In genomic region chr1:36087233-36088123, GRCh38 we compare ENCODE assay signal across 1 cellular context.
TF ChIP-seq lines count a peak whose summit lies in the region.

No MANE protein-coding gene starts in this region.

TF ChIP-seq in GM12878, 131 proteins besides CTCF, POLR2A, EP300 and RAD21:
- TF ChIP-seq MXI1 (IDR thresholded peaks at IDR 0.05; ENCODE audit: low read depth, low read length) = no peak
- no peak for TF ChIP-seq TBL1XR1 (IDR thresholded peaks at IDR 0.05; ENCODE audit: low read depth, low read length)
- TF ChIP-seq GATAD2B (conservative IDR thresholded peaks at IDR 0.05; ENCODE audit: low read depth) = no peak
- no peak for TF ChIP-seq CBX5 (IDR thresholded peaks at IDR 0.05; ENCODE audit: low read depth)
- TF ChIP-seq ATF7 (IDR thresholded peaks at IDR 0.05; ENCODE audit: low read depth) = no peak
- no peak for TF ChIP-seq IRF5 (IDR thresholded peaks at IDR 0.05; ENCODE audit: borderline replicate concordance)
- TF ChIP-seq, protein P1, sequence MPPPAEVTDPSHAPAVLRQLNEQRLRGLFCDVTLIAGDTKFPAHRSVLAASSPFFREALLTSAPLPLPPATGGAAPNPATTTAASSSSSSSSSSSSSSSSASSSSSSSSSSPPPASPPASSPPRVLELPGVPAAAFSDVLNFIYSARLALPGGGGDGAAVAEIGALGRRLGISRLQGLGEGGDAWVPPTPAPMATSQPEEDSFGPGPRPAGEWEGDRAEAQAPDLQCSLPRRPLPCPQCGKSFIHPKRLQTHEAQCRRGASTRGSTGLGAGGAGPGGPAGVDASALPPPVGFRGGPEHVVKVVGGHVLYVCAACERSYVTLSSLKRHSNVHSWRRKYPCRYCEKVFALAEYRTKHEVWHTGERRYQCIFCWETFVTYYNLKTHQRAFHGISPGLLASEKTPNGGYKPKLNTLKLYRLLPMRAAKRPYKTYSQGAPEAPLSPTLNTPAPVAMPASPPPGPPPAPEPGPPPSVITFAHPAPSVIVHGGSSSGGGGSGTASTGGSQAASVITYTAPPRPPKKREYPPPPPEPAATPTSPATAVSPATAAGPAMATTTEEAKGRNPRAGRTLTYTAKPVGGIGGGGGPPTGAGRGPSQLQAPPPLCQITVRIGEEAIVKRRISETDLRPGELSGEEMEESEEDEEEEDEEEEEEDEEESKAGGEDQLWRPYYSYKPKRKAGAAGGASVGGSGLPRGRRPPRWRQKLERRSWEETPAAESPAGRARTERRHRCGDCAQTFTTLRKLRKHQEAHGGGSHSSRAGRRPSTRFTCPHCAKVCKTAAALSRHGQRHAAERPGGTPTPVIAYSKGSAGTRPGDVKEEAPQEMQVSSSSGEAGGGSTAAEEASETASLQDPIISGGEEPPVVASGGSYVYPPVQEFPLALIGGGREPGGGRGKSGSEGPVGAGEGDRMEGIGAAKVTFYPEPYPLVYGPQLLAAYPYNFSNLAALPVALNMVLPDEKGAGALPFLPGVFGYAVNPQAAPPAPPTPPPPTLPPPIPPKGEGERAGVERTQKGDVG (CRISPR knock-in tag; IDR thresholded peaks at IDR 0.05) = no peak
- TF ChIP-seq POLR2AphosphoS5 (IDR thresholded peaks at IDR 0.05; ENCODE audit: low read length) = no peak
- TF ChIP-seq, protein P2, sequence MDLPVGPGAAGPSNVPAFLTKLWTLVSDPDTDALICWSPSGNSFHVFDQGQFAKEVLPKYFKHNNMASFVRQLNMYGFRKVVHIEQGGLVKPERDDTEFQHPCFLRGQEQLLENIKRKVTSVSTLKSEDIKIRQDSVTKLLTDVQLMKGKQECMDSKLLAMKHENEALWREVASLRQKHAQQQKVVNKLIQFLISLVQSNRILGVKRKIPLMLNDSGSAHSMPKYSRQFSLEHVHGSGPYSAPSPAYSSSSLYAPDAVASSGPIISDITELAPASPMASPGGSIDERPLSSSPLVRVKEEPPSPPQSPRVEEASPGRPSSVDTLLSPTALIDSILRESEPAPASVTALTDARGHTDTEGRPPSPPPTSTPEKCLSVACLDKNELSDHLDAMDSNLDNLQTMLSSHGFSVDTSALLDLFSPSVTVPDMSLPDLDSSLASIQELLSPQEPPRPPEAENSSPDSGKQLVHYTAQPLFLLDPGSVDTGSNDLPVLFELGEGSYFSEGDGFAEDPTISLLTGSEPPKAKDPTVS (IDR thresholded peaks at IDR 0.05; ENCODE audit: low read depth, low read length) = no peak
- TF ChIP-seq ZBTB11 (CRISPR knock-in tag; IDR thresholded peaks at IDR 0.05) = no peak
- no peak for TF ChIP-seq ZNF687 (IDR thresholded peaks at IDR 0.05)
- TF ChIP-seq MTA3 (IDR thresholded peaks at IDR 0.05; ENCODE audit: borderline replicate concordance, low read length) = no peak
TF ChIP-seq in GM12878: peak in this region for 0.
